11 cellular contexts compared by ENCODE assay signal in genomic region chr12:75366629-75367028, GRCh38.
A peak's percentile ranks its signal among the peaks of the same experiment; 100 is the strongest.
DNase-seq lines count a peak whose midpoint lies in the region; ATAC-seq and TF ChIP-seq lines count a peak whose summit lies in the region.
"Had no signal": no experiment of that assay in that cellular context is flagged by ENCODE, and none has a peak within 500 bp of the region (broad histone marks: within the 10 kb centered on the region; RNA-seq: fewer than 3 reads in every experiment).

No MANE protein-coding gene starts in this region.

- in situ Hi-C loops in astrocyte of the spinal cord (cut with HindIII; ENCODE audit: low sequenced_read_pairs) = no loop called here

- H3K4me3 ChIP-seq in AG10803 (ENCODE audit: low read length) = no peak overlapping the region
- H3K4me3 ChIP-seq in astrocyte of the spinal cord (ENCODE audit: low read depth, low read length) = no peak overlapping the region

- peak; percentile 60 for ATAC-seq in GM19372 (IDR thresholded peaks at IDR 0.05; ENCODE audit: low read depth, unreplicated experiment)
- peak; percentile 46 for ATAC-seq in HG02981 (IDR thresholded peaks at IDR 0.05; ENCODE audit: unreplicated experiment)

- TF ChIP-seq CTCF in AG10803 (conservative IDR thresholded peaks at IDR 0.05; ENCODE audit: low read length) (no peak), astrocyte of the spinal cord (IDR thresholded peaks at IDR 0.05; ENCODE audit: low read depth, low read length) (no peak)

- DNase-seq in AG10803 (ENCODE audit: low read depth) (peak; percentile 30), astrocyte of the spinal cord (ENCODE audit: low read depth, low spot score) (peak; percentile 52), NCI-H2107 treated with DMSO at 0.1 percent for 48 hours (lab: John Stamatoyannopoulos, UW; ENCODE audit: unreplicated experiment) (no peak), COR-L47 (lab: John Stamatoyannopoulos, UW) (no peak)
- DNase-seq in activated CD4-positive, CD25-positive, alpha-beta regulatory T cell treated with anti-CD3 and anti-CD28 coated beads, Interleukin-2, amount 50 U/mL, for 72 hours = no peak
- DNase-seq in stimulated activated CD4-positive, alpha-beta T cell treated with anti-CD3 and anti-CD28 coated beads, Interleukin-12 subunit alpha, Interleukin-12 subunit beta, amount 100 ng/mL, for 4 hours = no peak
- DNase-seq: head of caudate nucleus, MM.1S, nephron progenitor cell had no signal

Comparison
In these comparisons a context has a peak if more than half of its experiments do, and no peak if none do; other contexts are left out.
1. DNase-seq: peak in AG10803 (single experiment) and astrocyte of the spinal cord (single experiment); none in activated CD4-positive, CD25-positive, alpha-beta regulatory T cell treated with anti-CD3 and anti-CD28 coated beads, Interleukin-2, amount 50 U/mL, for 72 hours (single experiment), NCI-H2107 treated with DMSO at 0.1 percent for 48 hours (single experiment), COR-L47 (single experiment) and stimulated activated CD4-positive, alpha-beta T cell treated with anti-CD3 and anti-CD28 coated beads, Interleukin-12 subunit alpha, Interleukin-12 subunit beta, amount 100 ng/mL, for 4 hours (single experiment).